Comparison of ENCODE assay signal across 20 cellular contexts in genomic region chr18:69490072-69490471, GRCh38.
"Had no signal": no experiment of that assay in that cellular context is flagged by ENCODE, and none has a peak within 500 bp of the region (broad histone marks: within the 10 kb centered on the region; RNA-seq: fewer than 3 reads in every experiment).

No MANE protein-coding gene starts in this region.

- DNase-seq: activated T-cell treated with anti-CD3 and anti-CD28 coated beads, Interleukin-2, amount 50 U/mL, for 1 hour; adrenal gland; central memory CD4-positive, alpha-beta T cell; colonic mucosa; hippocampal formation; left ventricle myocardium superior; mammary epithelial cell; midbrain; natural killer cell; pancreas; psoas muscle; stimulated activated CD4-positive, alpha-beta T cell treated with anti-CD3 and anti-CD28 coated beads, Interleukin-12 subunit alpha, Interleukin-12 subunit beta, amount 100 ng/mL, for 4 hours; T-helper 9 cell; tibial artery had no signal

- ATAC-seq: activated naive CD4-positive, alpha-beta T cell treated with anti-CD3 and anti-CD28 coated beads, Interleukin-2, amount 50 U/mL, for 72 hours; left ventricle myocardium superior; natural killer cell; pancreas; psoas muscle; WTC11 had no signal

- H3K4me1 ChIP-seq: adrenal gland, ascending aorta, colonic mucosa, pancreas, psoas muscle, right atrium auricular region had no signal

- H3K27me3 ChIP-seq: adrenal gland, ascending aorta, colonic mucosa, neutrophil, pancreas, right atrium auricular region, tibial artery had no signal

- H3K27ac ChIP-seq: adrenal gland, ascending aorta, colonic mucosa, epithelial cell of prostate, neutrophil, pancreas, psoas muscle, right atrium auricular region, tibial artery had no signal

- H3K36me3 ChIP-seq: adrenal gland, ascending aorta, colonic mucosa, neutrophil, pancreas, right atrium auricular region, tibial artery had no signal

- H3K9me3 ChIP-seq: adrenal gland, ascending aorta, colonic mucosa, neutrophil, pancreas, psoas muscle had no signal

- H3K4me3 ChIP-seq: adrenal gland, ascending aorta, colonic mucosa, pancreas, psoas muscle, right atrium auricular region, tibial artery had no signal
